Comparison of ENCODE assay signal across 2 cellular contexts in the genomic region with DNA sequence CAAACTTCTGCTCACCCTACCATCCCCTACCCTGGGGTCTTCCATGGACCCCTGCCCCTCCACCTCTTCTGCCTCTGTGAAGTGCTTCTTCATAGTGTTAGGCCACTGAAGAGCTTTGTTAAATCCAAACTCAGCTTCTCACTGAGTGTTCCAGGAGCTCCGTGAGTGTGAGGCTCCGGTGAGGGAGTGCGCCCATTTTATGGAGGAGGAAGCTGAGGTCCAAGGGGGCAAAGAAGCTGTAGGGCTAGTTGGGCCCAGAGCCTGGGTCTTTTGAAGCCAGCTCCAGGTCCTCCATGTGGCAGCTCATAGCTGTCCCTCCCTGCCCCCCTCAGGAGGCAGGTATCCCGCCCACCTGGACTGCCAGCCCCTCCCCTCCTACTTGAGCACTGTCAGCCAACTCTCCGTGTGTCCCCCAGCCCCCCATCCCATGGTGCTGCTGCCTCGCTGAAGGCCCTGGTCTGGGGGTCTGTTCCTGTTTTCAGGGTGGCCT.
TF ChIP-seq lines count a peak whose summit lies in the region.

No MANE protein-coding gene starts in this region.

TF ChIP-seq in H1, 55 proteins besides CTCF, POLR2A, EP300 and RAD21 (continued from another document):
- TF ChIP-seq KDM1A (IDR thresholded peaks at IDR 0.05; ENCODE audit: borderline replicate concordance, low read length) (peak; percentile 88; the same call in 1 of the 2 replicates), RXRA (IDR thresholded peaks at IDR 0.05; ENCODE audit: insufficient read depth, low read depth, low read length) (no peak), CHD2 (IDR thresholded peaks at IDR 0.05; ENCODE audit: low read length) (no peak), HDAC2 (IDR thresholded peaks at IDR 0.05; ENCODE audit: borderline replicate concordance in 1 of 2, low read depth in 2 of 2, low read length in 2 of 2) (0 out of 4 replicates have a peak, but pooled peaks of 1 of the 2 experiments have one; percentile 31), CREB1 (IDR thresholded peaks at IDR 0.05) (no peak), TBP (IDR thresholded peaks at IDR 0.05; ENCODE audit: low read depth, low read length) (no peak), SIX5 (IDR thresholded peaks at IDR 0.05; ENCODE audit: low read depth, low read length) (no peak)
- TF ChIP-seq, protein P1, sequence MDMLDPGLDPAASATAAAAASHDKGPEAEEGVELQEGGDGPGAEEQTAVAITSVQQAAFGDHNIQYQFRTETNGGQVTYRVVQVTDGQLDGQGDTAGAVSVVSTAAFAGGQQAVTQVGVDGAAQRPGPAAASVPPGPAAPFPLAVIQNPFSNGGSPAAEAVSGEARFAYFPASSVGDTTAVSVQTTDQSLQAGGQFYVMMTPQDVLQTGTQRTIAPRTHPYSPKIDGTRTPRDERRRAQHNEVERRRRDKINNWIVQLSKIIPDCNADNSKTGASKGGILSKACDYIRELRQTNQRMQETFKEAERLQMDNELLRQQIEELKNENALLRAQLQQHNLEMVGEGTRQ (IDR thresholded peaks at IDR 0.05; ENCODE audit: low read length): no peak

TF ChIP-seq in HEK293T, 16 proteins besides CTCF, POLR2A, EP300 and RAD21 (continued from another document):
- TF ChIP-seq ELF4 (IDR thresholded peaks at IDR 0.05) (no peak), FOXA1 (IDR thresholded peaks at IDR 0.05) (no peak), CTBP1 (IDR thresholded peaks at IDR 0.05; ENCODE audit: borderline replicate concordance) (no peak), LEF1 (IDR thresholded peaks at IDR 0.05; ENCODE audit: borderline replicate concordance) (no peak), SP1 (IDR thresholded peaks at IDR 0.05) (no peak), L3MBTL2 (conservative IDR thresholded peaks at IDR 0.05) (no peak), ZNF384 (IDR thresholded peaks at IDR 0.05) (no peak), HDGF (IDR thresholded peaks at IDR 0.05; ENCODE audit: borderline replicate concordance) (no peak), BHLHE40 (IDR thresholded peaks at IDR 0.05; ENCODE audit: borderline replicate concordance) (no peak), NFRKB (IDR thresholded peaks at IDR 0.05) (no peak), FOXK2 (IDR thresholded peaks at IDR 0.05) (no peak)
- TF ChIP-seq, protein P2, sequence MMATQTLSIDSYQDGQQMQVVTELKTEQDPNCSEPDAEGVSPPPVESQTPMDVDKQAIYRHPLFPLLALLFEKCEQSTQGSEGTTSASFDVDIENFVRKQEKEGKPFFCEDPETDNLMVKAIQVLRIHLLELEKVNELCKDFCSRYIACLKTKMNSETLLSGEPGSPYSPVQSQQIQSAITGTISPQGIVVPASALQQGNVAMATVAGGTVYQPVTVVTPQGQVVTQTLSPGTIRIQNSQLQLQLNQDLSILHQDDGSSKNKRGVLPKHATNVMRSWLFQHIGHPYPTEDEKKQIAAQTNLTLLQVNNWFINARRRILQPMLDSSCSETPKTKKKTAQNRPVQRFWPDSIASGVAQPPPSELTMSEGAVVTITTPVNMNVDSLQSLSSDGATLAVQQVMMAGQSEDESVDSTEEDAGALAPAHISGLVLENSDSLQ (IDR thresholded peaks at IDR 0.05): no peak
